In genomic region chr2:136246086-136246669, GRCh38 we compare ENCODE assay signal across 1 cellular context.
TF ChIP-seq lines count a peak whose summit lies in the region.

No MANE protein-coding gene starts in this region.

TF ChIP-seq in HepG2, 621 proteins besides CTCF, POLR2A, EP300 and RAD21 (continued from another document and continues in another):
- TF ChIP-seq, protein P1, sequence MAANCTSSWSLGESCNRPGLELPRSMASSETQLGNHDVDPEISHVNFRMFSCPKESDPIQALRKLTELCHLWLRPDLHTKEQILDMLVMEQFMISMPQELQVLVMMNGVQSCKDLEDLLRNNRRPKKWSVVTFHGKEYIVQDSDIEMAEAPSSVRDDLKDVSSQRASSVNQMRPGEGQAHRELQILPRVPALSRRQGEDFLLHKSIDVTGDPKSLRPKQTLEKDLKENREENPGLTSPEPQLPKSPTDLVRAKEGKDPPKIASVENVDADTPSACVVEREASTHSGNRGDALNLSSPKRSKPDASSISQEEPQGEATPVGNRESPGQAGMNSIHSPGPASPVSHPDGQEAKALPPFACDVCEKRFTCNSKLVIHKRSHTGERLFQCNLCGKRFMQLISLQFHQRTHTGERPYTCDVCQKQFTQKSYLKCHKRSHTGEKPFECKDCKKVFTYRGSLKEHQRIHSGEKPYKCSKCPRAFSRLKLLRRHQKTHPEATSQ (CRISPR knock-in tag; IDR thresholded peaks at IDR 0.05; ENCODE audit: borderline replicate concordance) = no peak
- TF ChIP-seq ZNF33A (CRISPR knock-in tag; IDR thresholded peaks at IDR 0.05; ENCODE audit: borderline replicate concordance) (no peak), SIN3B (IDR thresholded peaks at IDR 0.05; ENCODE audit: low read length) (no peak), KLF11 (CRISPR knock-in tag; IDR thresholded peaks at IDR 0.05) (no peak), ZNF292 (CRISPR knock-in tag; IDR thresholded peaks at IDR 0.05; ENCODE audit: borderline replicate concordance, low read depth) (0 out of 2 replicates have a peak, but pooled peaks have one; percentile 29), CEBPG (CRISPR knock-in tag; IDR thresholded peaks at IDR 0.05) (peak; percentile 41), SP140L (CRISPR knock-in tag; IDR thresholded peaks at IDR 0.05; ENCODE audit: borderline replicate concordance) (no peak), JDP2 (CRISPR knock-in tag; IDR thresholded peaks at IDR 0.05; ENCODE audit: borderline replicate concordance) (no peak), CAMTA2 (CRISPR knock-in tag; IDR thresholded peaks at IDR 0.05; ENCODE audit: borderline replicate concordance) (no peak), ELF1 (CRISPR knock-in tag; IDR thresholded peaks at IDR 0.05) (no peak), SP4 (CRISPR knock-in tag; IDR thresholded peaks at IDR 0.05) (peak; percentile 51; the same call in 1 of the 2 replicates), ZNF160 (CRISPR knock-in tag; IDR thresholded peaks at IDR 0.05) (no peak), ZNF281 (CRISPR knock-in tag; IDR thresholded peaks at IDR 0.05; ENCODE audit: borderline replicate concordance) (no peak), SMARCC2 (IDR thresholded peaks at IDR 0.05) (no peak), MXD4 (CRISPR knock-in tag; IDR thresholded peaks at IDR 0.05) (no peak), IRF9 (CRISPR knock-in tag; IDR thresholded peaks at IDR 0.05; ENCODE audit: borderline replicate concordance) (no peak; the same call in 1 of the 2 replicates), ZNF878 (CRISPR knock-in tag; IDR thresholded peaks at IDR 0.05) (no peak), ZNF503 (CRISPR knock-in tag; IDR thresholded peaks at IDR 0.05) (no peak), ZNF318 (CRISPR knock-in tag; IDR thresholded peaks at IDR 0.05) (no peak), KAT7 (CRISPR knock-in tag; IDR thresholded peaks at IDR 0.05; ENCODE audit: borderline replicate concordance) (no peak), ZNF317 (CRISPR knock-in tag; IDR thresholded peaks at IDR 0.05) (no peak), HNRNPL (IDR thresholded peaks at IDR 0.05; ENCODE audit: low read depth, low read length) (no peak), CENPT (CRISPR knock-in tag; IDR thresholded peaks at IDR 0.05; ENCODE audit: low read depth) (no peak), MAZ (IDR thresholded peaks at IDR 0.05; ENCODE audit: borderline replicate concordance, low read depth, low read length) (no peak), MAZ (CRISPR knock-in tag; IDR thresholded peaks at IDR 0.05; ENCODE audit: low read depth) (no peak), ATF7 (IDR thresholded peaks at IDR 0.05) (no peak), ATF7 (CRISPR knock-in tag; IDR thresholded peaks at IDR 0.05) (no peak), ZNF567 (CRISPR knock-in tag; IDR thresholded peaks at IDR 0.05; ENCODE audit: borderline replicate concordance) (no peak), ZSCAN30 (CRISPR knock-in tag; IDR thresholded peaks at IDR 0.05) (no peak), ZNF550 (CRISPR knock-in tag; IDR thresholded peaks at IDR 0.05; ENCODE audit: borderline replicate concordance) (no peak), SOX13 (IDR thresholded peaks at IDR 0.05) (no peak), SOX13 (CRISPR knock-in tag; conservative IDR thresholded peaks at IDR 0.05 in 1 of 2, IDR thresholded peaks at IDR 0.05 in 1 of 2) (no peak), ZNF598 (CRISPR knock-in tag; IDR thresholded peaks at IDR 0.05; ENCODE audit: borderline replicate concordance) (no peak), ZNF577 (CRISPR knock-in tag; IDR thresholded peaks at IDR 0.05; ENCODE audit: borderline replicate concordance, low read depth) (no peak), PHF20 (CRISPR knock-in tag; IDR thresholded peaks at IDR 0.05) (no peak), ZEB1 (IDR thresholded peaks at IDR 0.05; ENCODE audit: insufficient replicate concordance, low read depth) (no peak), TEAD3 (CRISPR knock-in tag; optimal IDR thresholded peaks at IDR 0.05; ENCODE audit: borderline replicate concordance) (peak; percentile 33)
- TF ChIP-seq, protein P2, sequence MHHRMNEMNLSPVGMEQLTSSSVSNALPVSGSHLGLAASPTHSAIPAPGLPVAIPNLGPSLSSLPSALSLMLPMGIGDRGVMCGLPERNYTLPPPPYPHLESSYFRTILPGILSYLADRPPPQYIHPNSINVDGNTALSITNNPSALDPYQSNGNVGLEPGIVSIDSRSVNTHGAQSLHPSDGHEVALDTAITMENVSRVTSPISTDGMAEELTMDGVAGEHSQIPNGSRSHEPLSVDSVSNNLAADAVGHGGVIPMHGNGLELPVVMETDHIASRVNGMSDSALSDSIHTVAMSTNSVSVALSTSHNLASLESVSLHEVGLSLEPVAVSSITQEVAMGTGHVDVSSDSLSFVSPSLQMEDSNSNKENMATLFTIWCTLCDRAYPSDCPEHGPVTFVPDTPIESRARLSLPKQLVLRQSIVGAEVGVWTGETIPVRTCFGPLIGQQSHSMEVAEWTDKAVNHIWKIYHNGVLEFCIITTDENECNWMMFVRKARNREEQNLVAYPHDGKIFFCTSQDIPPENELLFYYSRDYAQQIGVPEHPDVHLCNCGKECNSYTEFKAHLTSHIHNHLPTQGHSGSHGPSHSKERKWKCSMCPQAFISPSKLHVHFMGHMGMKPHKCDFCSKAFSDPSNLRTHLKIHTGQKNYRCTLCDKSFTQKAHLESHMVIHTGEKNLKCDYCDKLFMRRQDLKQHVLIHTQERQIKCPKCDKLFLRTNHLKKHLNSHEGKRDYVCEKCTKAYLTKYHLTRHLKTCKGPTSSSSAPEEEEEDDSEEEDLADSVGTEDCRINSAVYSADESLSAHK (CRISPR knock-in tag; IDR thresholded peaks at IDR 0.05; ENCODE audit: borderline replicate concordance) = no peak
- TF ChIP-seq, protein P3, sequence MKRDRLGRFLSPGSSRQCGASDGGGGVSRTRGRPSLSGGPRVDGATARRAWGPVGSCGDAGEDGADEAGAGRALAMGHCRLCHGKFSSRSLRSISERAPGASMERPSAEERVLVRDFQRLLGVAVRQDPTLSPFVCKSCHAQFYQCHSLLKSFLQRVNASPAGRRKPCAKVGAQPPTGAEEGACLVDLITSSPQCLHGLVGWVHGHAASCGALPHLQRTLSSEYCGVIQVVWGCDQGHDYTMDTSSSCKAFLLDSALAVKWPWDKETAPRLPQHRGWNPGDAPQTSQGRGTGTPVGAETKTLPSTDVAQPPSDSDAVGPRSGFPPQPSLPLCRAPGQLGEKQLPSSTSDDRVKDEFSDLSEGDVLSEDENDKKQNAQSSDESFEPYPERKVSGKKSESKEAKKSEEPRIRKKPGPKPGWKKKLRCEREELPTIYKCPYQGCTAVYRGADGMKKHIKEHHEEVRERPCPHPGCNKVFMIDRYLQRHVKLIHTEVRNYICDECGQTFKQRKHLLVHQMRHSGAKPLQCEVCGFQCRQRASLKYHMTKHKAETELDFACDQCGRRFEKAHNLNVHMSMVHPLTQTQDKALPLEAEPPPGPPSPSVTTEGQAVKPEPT (CRISPR knock-in tag; IDR thresholded peaks at IDR 0.05; ENCODE audit: low read depth) = no peak
- TF ChIP-seq, protein P4, sequence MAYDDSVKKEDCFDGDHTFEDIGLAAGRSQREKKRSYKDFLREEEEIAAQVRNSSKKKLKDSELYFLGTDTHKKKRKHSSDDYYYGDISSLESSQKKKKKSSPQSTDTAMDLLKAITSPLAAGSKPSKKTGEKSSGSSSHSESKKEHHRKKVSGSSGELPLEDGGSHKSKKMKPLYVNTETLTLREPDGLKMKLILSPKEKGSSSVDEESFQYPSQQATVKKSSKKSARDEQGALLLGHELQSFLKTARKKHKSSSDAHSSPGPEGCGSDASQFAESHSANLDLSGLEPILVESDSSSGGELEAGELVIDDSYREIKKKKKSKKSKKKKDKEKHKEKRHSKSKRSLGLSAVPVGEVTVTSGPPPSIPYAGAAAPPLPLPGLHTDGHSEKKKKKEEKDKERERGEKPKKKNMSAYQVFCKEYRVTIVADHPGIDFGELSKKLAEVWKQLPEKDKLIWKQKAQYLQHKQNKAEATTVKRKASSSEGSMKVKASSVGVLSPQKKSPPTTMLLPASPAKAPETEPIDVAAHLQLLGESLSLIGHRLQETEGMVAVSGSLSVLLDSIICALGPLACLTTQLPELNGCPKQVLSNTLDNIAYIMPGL (CRISPR knock-in tag; IDR thresholded peaks at IDR 0.05; ENCODE audit: borderline replicate concordance in 1 of 2, low read depth in 1 of 2) = no peak
